ENCODE assay signal across 17 cellular contexts in the genomic region with DNA sequence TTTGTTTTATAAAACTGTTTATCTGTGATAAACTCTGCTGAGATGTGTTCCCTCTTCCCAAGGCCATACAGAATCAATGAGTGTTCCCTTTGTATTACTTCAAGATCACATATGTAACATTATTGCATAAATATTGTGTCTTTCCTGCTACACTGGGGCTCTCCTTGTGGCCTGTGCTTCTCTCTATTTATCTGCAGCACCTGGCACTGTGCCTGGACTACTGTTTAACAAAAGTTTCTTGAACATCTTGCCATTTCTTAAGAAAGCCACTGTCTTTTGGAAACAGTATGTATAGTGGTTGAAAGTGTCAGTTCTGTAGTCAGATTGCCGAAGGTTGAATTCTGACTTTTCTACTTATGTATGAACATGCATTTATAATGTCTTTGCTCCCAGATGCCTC.
"Had no signal": no experiment of that assay in that cellular context is flagged by ENCODE, and none has a peak within 500 bp of the region (broad histone marks: within the 10 kb centered on the region; RNA-seq: fewer than 3 reads in every experiment).

No MANE protein-coding gene starts in this region.

- H3K27me3 ChIP-seq: right lobe of liver had no signal

- H3K27ac ChIP-seq: right lobe of liver, thoracic aorta had no signal

- H3K9me3 ChIP-seq: mucosa of descending colon, right lobe of liver, thoracic aorta had no signal

- H3K4me1 ChIP-seq: right lobe of liver had no signal

- DNase-seq: activated B cell treated with CpG ODN at 0.5 μM for 24 hours; activated CD4-positive, alpha-beta T cell treated with anti-CD3 and anti-CD28 coated beads for 36 hours; activated CD8-positive, alpha-beta memory T cell treated with anti-CD3 and anti-CD28 coated beads, Interleukin-2, amount 10 ng/mL, durations not matched to agents 7 days and 5 days; activated CD8-positive, alpha-beta T cell treated with anti-CD3 and anti-CD28 coated beads, Interleukin-2, amount 10 ng/mL, durations not matched to agents 7 days and 5 days; activated naive CD4-positive, alpha-beta T cell treated with anti-CD3 and anti-CD28 coated beads for 36 hours; activated naive CD8-positive, alpha-beta T cell treated with anti-CD3 and anti-CD28 coated beads, Interleukin-2, amount 10 ng/mL, durations not matched to agents 7 days and 5 days; activated T-cell treated with anti-CD3 and anti-CD28 coated beads, Interleukin-2, amount 50 U/mL, for 48 hours; amniotic stem cell; caudate nucleus; foreskin melanocyte; left ventricle myocardium superior; mucosa of descending colon; right lobe of liver; stimulated activated CD4-positive, alpha-beta T cell treated with anti-CD3 and anti-CD28 coated beads, Interleukin-2, amount 100 ng/mL, for 48 hours; stimulated activated naive CD4-positive, alpha-beta T cell treated with Interleukin-2 at 50 U/mL for 16 hours; T-helper 9 cell had no signal

- H3K36me3 ChIP-seq: right lobe of liver had no signal

- H3K4me3 ChIP-seq: mucosa of descending colon, right lobe of liver, thoracic aorta had no signal
